8 cellular contexts compared by ENCODE assay signal in genomic region chr19:10230904-10231623, GRCh38. TPM values are rescaled to one million over a fixed set of nuclear protein-coding genes. Genes with fewer than 3 reads are reported as not detected.
A peak's percentile ranks its signal among the peaks of the same experiment; 100 is the strongest.
DNase-seq lines count a peak whose midpoint lies in the region; ATAC-seq and TF ChIP-seq lines count a peak whose summit lies in the region.

S1PR2 (minus strand) TSS chr19:10231331; CDS start chr19:10224905, 6,426 bp downstream.

- DNase-seq in DMS79 treated with DMSO at 0.1 percent for 48 hours (lab: John Stamatoyannopoulos, UW) (peak; percentile 72), NCI-H2196 treated with DMSO at 0.1 percent for 48 hours (lab: John Stamatoyannopoulos, UW; ENCODE audit: unreplicated experiment) (peak; percentile 69), choroid plexus epithelial cell (ENCODE audit: low read depth) (peak; percentile 59), left colon (peak; percentile 70 to 82)
- peak; percentile 44 to 52 for DNase-seq in activated CD4-positive, alpha-beta T cell treated with anti-CD3 and anti-CD28 coated beads for 24 hours (ENCODE audit: low read depth in 2 of 2)
- DNase-seq in stimulated activated CD4-positive, alpha-beta T cell treated with anti-CD3 and anti-CD28 coated beads, Interleukin-2, amount 100 ng/mL, for 4 hours (ENCODE audit: low read depth): peak; percentile 64

- no peak for TF ChIP-seq CTCF in choroid plexus epithelial cell (conservative IDR thresholded peaks at IDR 0.05; ENCODE audit: low read depth, low read length)

- intact Hi-C loops in left colon (cut with DNase I, micrococcal nuclease): no loop called here

- peak; percentile 45 for ATAC-seq in HG02623 (IDR thresholded peaks at IDR 0.05; ENCODE audit: unreplicated experiment)
- ATAC-seq in left colon: peak; percentile 88
- ATAC-seq in GM21390 (IDR thresholded peaks at IDR 0.05; ENCODE audit: unreplicated experiment): no peak

- H3K4me3 ChIP-seq in choroid plexus epithelial cell (ENCODE audit: low read depth, low read length): peak within 1 kb of the TSS; percentile 79

RNA-seq across cellular contexts. Expression of gene S1PR2, which starts in this region (rescaled TPM):
- 1 to 10 TPM; 2.3 to 5.2 TPM for total RNA-seq in left colon
